ENCODE assay signal across 1 cellular context in genomic region chr16:22220076-22220453, GRCh38.
A peak's percentile ranks its signal among the peaks of the same experiment; 100 is the strongest.
TF ChIP-seq lines count a peak whose summit lies in the region.

No MANE protein-coding gene starts in this region.

TF ChIP-seq in HEK293, 187 proteins besides CTCF, POLR2A, EP300 and RAD21 (continued from another document and continues in another):
- TF ChIP-seq ZNF654 (tag by site-specific recombination; IDR thresholded peaks at IDR 0.05; ENCODE audit: low read depth), result no peak
- peak; percentile 29; the same call in 1 of the 2 replicates for TF ChIP-seq ZBTB8A (tag by site-specific recombination; IDR thresholded peaks at IDR 0.05)
- no peak for TF ChIP-seq ZNF624 (tag by site-specific recombination; IDR thresholded peaks at IDR 0.05)
- 0 out of 2 replicates have a peak, but pooled peaks have one; percentile 16 for TF ChIP-seq ZNF341 (tag by site-specific recombination; IDR thresholded peaks at IDR 0.05; ENCODE audit: low read depth)
- TF ChIP-seq ZNF837 (tag by site-specific recombination; IDR thresholded peaks at IDR 0.05), result no peak
- no peak for TF ChIP-seq ZNF211 (tag by site-specific recombination; IDR thresholded peaks at IDR 0.05; ENCODE audit: low read depth)
- TF ChIP-seq HOXA7 (CRISPR knock-in tag; IDR thresholded peaks at IDR 0.05; ENCODE audit: borderline replicate concordance), result no peak
- TF ChIP-seq ZBTB11 (tag by site-specific recombination; conservative IDR thresholded peaks at IDR 0.05; ENCODE audit: low read depth), result no peak
- 0 out of 2 replicates have a peak, but pooled peaks have one; percentile 1 for TF ChIP-seq ZSCAN30 (tag by site-specific recombination; IDR thresholded peaks at IDR 0.05)
- TF ChIP-seq ZNF335 (tag by site-specific recombination; conservative IDR thresholded peaks at IDR 0.05), result 0 out of 2 replicates have a peak, but pooled peaks have one; percentile 15
- no peak for TF ChIP-seq INSM2 (tag by site-specific recombination; IDR thresholded peaks at IDR 0.05)
- no peak for TF ChIP-seq ZNF398 (tag by site-specific recombination; IDR thresholded peaks at IDR 0.05)
- no peak for TF ChIP-seq ZNF518A (tag by site-specific recombination; conservative IDR thresholded peaks at IDR 0.05; ENCODE audit: low read depth)
- no peak for TF ChIP-seq ZNF18 (tag by site-specific recombination; IDR thresholded peaks at IDR 0.05)
- TF ChIP-seq PRDM6 (tag by site-specific recombination; IDR thresholded peaks at IDR 0.05), result no peak
- peak; percentile 40; the same call in 1 of the 2 replicates for TF ChIP-seq PRDM1 (tag by site-specific recombination; IDR thresholded peaks at IDR 0.05)
- peak; percentile 51; the same call in 1 of the 2 replicates for TF ChIP-seq ZNF843 (tag by site-specific recombination; IDR thresholded peaks at IDR 0.05)
- no peak for TF ChIP-seq ZNF433 (tag by site-specific recombination; IDR thresholded peaks at IDR 0.05; ENCODE audit: low read depth)
- no peak for TF ChIP-seq ZNF221 (tag by site-specific recombination; IDR thresholded peaks at IDR 0.05; ENCODE audit: borderline replicate concordance)
- no peak for TF ChIP-seq ZNF558 (tag by site-specific recombination; IDR thresholded peaks at IDR 0.05)
- TF ChIP-seq OVOL3 (tag by site-specific recombination; IDR thresholded peaks at IDR 0.05), result no peak
- no peak for TF ChIP-seq ZSCAN18 (tag by site-specific recombination; IDR thresholded peaks at IDR 0.05)
- no peak for TF ChIP-seq ZNF488 (tag by site-specific recombination; IDR thresholded peaks at IDR 0.05)
- TF ChIP-seq ZNF19 (tag by site-specific recombination; IDR thresholded peaks at IDR 0.05; ENCODE audit: low read depth), result no peak
- no peak for TF ChIP-seq ZNF704 (tag by site-specific recombination; IDR thresholded peaks at IDR 0.05)
- peak; percentile 45; the same call in 1 of the 2 replicates for TF ChIP-seq TSHZ1 (tag by site-specific recombination; IDR thresholded peaks at IDR 0.05; ENCODE audit: borderline replicate concordance)
- TF ChIP-seq ZBTB26 (tag by site-specific recombination; optimal IDR thresholded peaks at IDR 0.05), result no peak
